Comparison of ENCODE assay signal across 3 cellular contexts in genomic region chr5:132237670-132238069, GRCh38. TPM values are rescaled to one million over a fixed set of nuclear protein-coding genes. Genes with fewer than 3 reads are reported as not detected.
"Had no signal": no experiment of that assay in that cellular context is flagged by ENCODE, and none has a peak within 500 bp of the region (broad histone marks: within the 10 kb centered on the region; RNA-seq: fewer than 3 reads in every experiment).

No MANE protein-coding gene starts in this region.

- H3K9ac ChIP-seq: parathyroid adenoma had no signal

- H3K27ac ChIP-seq: left lung, parathyroid adenoma had no signal

- H3K4me3 ChIP-seq: left lung had no signal

- H3K27me3 ChIP-seq: left lung had no signal

- H2AFZ ChIP-seq: parathyroid adenoma had no signal

- H3K4me1 ChIP-seq: left lung, parathyroid adenoma had no signal

- H3K79me2 ChIP-seq: parathyroid adenoma had no signal

- H3K36me3 ChIP-seq: left lung had no signal

RNA-seq across cellular contexts. Expression of gene PDLIM4, which starts 19.8 kb away (rescaled TPM):
- total RNA-seq: activated CD8-positive, alpha-beta T cell treated with anti-CD3 and anti-CD28 coated beads, Interleukin-2, amount 10 ng/mL, durations not matched to agents 7 days and 5 days had no signal

RNA-seq across cellular contexts. Expression of gene SLC22A4, which starts 56.5 kb away (rescaled TPM):
- total RNA-seq: activated CD8-positive, alpha-beta T cell treated with anti-CD3 and anti-CD28 coated beads, Interleukin-2, amount 10 ng/mL, durations not matched to agents 7 days and 5 days had no signal
